13 cellular contexts compared by ENCODE assay signal in the genomic region with DNA sequence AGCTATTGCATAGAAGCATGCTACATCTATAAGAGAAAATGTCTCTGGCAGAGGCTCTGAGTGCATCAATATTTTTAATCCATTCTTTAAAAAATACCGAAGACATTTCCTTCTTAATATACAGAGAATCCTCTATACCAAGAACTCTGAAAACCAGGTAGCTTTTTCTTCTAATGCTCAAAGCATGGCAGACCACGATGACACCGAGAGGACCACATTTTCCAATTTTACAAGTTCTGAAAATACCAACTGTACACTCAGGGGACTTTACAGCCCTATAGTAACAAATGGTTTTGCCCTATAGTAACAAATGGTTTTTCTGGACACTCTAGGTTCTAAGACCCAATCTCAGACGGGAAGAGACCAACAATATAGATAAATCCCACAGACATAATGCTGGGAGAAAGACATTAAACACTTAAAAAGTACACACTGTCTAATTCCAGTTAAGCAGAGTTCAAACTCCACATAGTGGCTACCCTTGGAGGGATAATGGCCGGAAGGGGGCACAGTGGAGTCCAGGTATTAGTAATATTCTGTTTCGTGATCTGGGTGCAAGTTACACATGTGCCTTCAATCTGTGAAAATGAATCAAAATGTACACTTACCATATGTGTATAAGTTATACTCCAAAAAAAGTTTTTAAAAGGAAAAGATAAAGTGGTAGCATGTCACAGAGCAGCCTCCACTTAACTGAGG. TPM values are rescaled to one million over a fixed set of nuclear protein-coding genes. Genes with fewer than 3 reads are reported as not detected.
DNase-seq lines count a peak whose midpoint lies in the region; ATAC-seq and TF ChIP-seq lines count a peak whose summit lies in the region.
"Had no signal": no experiment of that assay in that cellular context is flagged by ENCODE, and none has a peak within 500 bp of the region (broad histone marks: within the 10 kb centered on the region; RNA-seq: fewer than 3 reads in every experiment).

No MANE protein-coding gene starts in this region.

- peaks cover 27% of the 10 kb centered on the region; the same call in 1 of the 2 replicates for H3K79me2 ChIP-seq in KMS-11 (ENCODE audit: insufficient read depth, low read depth)

- peaks cover 77% of the 10 kb centered on the region for H3K4me1 Mint-ChIP-seq in activated T-cell treated with anti-CD3 and anti-CD28 coated beads, Interleukin-2, amount 50 U/mL, for 4 hours (ENCODE audit: low read depth)
- H3K4me1 Mint-ChIP-seq in activated naive CD8-positive, alpha-beta T cell treated with anti-CD3 and anti-CD28 coated beads, Interleukin-2, amount 50 U/mL, for 24 hours = peaks cover 86% of the 10 kb centered on the region
- peaks cover 85% of the 10 kb centered on the region for H3K4me1 Mint-ChIP-seq in stimulated activated naive CD8-positive, alpha-beta T cell treated with anti-CD3 and anti-CD28 coated beads, Interleukin-15, amount 100 ng/mL, for 72 hours

- peak overlapping the region; percentile 26 for H3K4me3 Mint-ChIP-seq in activated T-cell treated with anti-CD3 and anti-CD28 coated beads, Interleukin-2, amount 50 U/mL, for 4 hours
- H3K4me3 Mint-ChIP-seq in activated naive CD8-positive, alpha-beta T cell treated with anti-CD3 and anti-CD28 coated beads, Interleukin-2, amount 50 U/mL, for 24 hours = peak overlapping the region; percentile 63
- H3K4me3 Mint-ChIP-seq in stimulated activated naive CD8-positive, alpha-beta T cell treated with anti-CD3 and anti-CD28 coated beads, Interleukin-15, amount 100 ng/mL, for 72 hours = peak overlapping the region; percentile 60 to 64

- H3K4me3 ChIP-seq in KMS-11 (IDR thresholded peaks at IDR 0.05; ENCODE audit: insufficient read depth, low read depth, low read length) (no peak overlapping the region), right atrium auricular region (no peak overlapping the region)
- H3K4me3 ChIP-seq: body of pancreas, SJSA1, skin epidermis had no signal

- peak overlapping the region; percentile 31; the same call in 1 of the 2 replicates for H3K4me2 ChIP-seq in KMS-11

- H3K9me3 ChIP-seq in right atrium auricular region = no peaks in the 10 kb centered on the region
- H3K9me3 ChIP-seq: body of pancreas, Caco-2, SJSA1 had no signal

- TF ChIP-seq CTCF in KMS-11 (conservative IDR thresholded peaks at IDR 0.05; ENCODE audit: low read depth, low read length) = no peak
- no peak for TF ChIP-seq CTCF in right atrium auricular region (IDR thresholded peaks at IDR 0.05)

- no peak for DNase-seq in activated T-cell treated with anti-CD3 and anti-CD28 coated beads, Interleukin-2, amount 50 U/mL, for 4 hours
- no peak for DNase-seq in activated T-cell treated with anti-CD3 and anti-CD28 coated beads, Interleukin-2, amount 50 U/mL, for 48 hours
- DNase-seq in activated naive CD8-positive, alpha-beta T cell treated with anti-CD3 and anti-CD28 coated beads, Interleukin-2, amount 50 U/mL, for 24 hours = no peak
- peak; percentile 32 to 56 for DNase-seq in stimulated activated naive CD8-positive, alpha-beta T cell treated with anti-CD3 and anti-CD28 coated beads, Interleukin-15, amount 100 ng/mL, for 72 hours
- DNase-seq in right atrium auricular region (ENCODE audit: low spot score) (no peak), NCI-H2107 treated with DMSO at 0.1 percent for 48 hours (lab: John Stamatoyannopoulos, UW; ENCODE audit: unreplicated experiment) (no peak)
- DNase-seq: body of pancreas, Caco-2 had no signal

- no peaks in the 10 kb centered on the region; the same call in 1 of the 2 replicates for H4K20me1 ChIP-seq in KMS-11 (ENCODE audit: insufficient read depth)

- H3K27ac ChIP-seq in KMS-11 (no peak overlapping the region), right atrium auricular region (no peak overlapping the region)
- H3K27ac ChIP-seq: body of pancreas, SJSA1, VCaP had no signal

- no peaks in the 10 kb centered on the region for H3K9me3 Mint-ChIP-seq in activated T-cell treated with anti-CD3 and anti-CD28 coated beads, Interleukin-2, amount 50 U/mL, for 4 hours
- H3K9me3 Mint-ChIP-seq in activated naive CD8-positive, alpha-beta T cell treated with anti-CD3 and anti-CD28 coated beads, Interleukin-2, amount 50 U/mL, for 24 hours = no peaks in the 10 kb centered on the region
- H3K9me3 Mint-ChIP-seq in stimulated activated naive CD8-positive, alpha-beta T cell treated with anti-CD3 and anti-CD28 coated beads, Interleukin-15, amount 100 ng/mL, for 72 hours = no peaks in the 10 kb centered on the region

- H3K4me1 ChIP-seq in KMS-11 (ENCODE audit: low read depth, poor library complexity, severe bottlenecking) (peaks cover 47% of the 10 kb centered on the region), right atrium auricular region (peaks cover 0 to 5% of the 10 kb centered on the region in 2 donors)

- no peak overlapping the region for H3K9ac ChIP-seq in KMS-11

- H3K27me3 Mint-ChIP-seq in activated T-cell treated with anti-CD3 and anti-CD28 coated beads, Interleukin-2, amount 50 U/mL, for 4 hours (ENCODE audit: low read depth) = no peaks in the 10 kb centered on the region
- no peaks in the 10 kb centered on the region for H3K27me3 Mint-ChIP-seq in activated naive CD8-positive, alpha-beta T cell treated with anti-CD3 and anti-CD28 coated beads, Interleukin-2, amount 50 U/mL, for 24 hours
- no peaks in the 10 kb centered on the region for H3K27me3 Mint-ChIP-seq in stimulated activated naive CD8-positive, alpha-beta T cell treated with anti-CD3 and anti-CD28 coated beads, Interleukin-15, amount 100 ng/mL, for 72 hours

- no peak overlapping the region for H2AFZ ChIP-seq in KMS-11 (ENCODE audit: low read depth)

- peak overlapping the region; percentile 86 for H3K27ac Mint-ChIP-seq in activated naive CD8-positive, alpha-beta T cell treated with anti-CD3 and anti-CD28 coated beads, Interleukin-2, amount 50 U/mL, for 24 hours
- H3K27ac Mint-ChIP-seq in stimulated activated naive CD8-positive, alpha-beta T cell treated with anti-CD3 and anti-CD28 coated beads, Interleukin-15, amount 100 ng/mL, for 72 hours = peak overlapping the region; percentile 69 to 95

- H3K27me3 ChIP-seq in KMS-11 (ENCODE audit: insufficient read depth, low read depth) (no peaks in the 10 kb centered on the region), right atrium auricular region (no peaks in the 10 kb centered on the region)
- H3K27me3 ChIP-seq: body of pancreas, SJSA1 had no signal

- H3K36me3 Mint-ChIP-seq in activated T-cell treated with anti-CD3 and anti-CD28 coated beads, Interleukin-2, amount 50 U/mL, for 4 hours (ENCODE audit: insufficient read depth) = peaks cover 9% of the 10 kb centered on the region
- peaks cover 18% of the 10 kb centered on the region for H3K36me3 Mint-ChIP-seq in activated naive CD8-positive, alpha-beta T cell treated with anti-CD3 and anti-CD28 coated beads, Interleukin-2, amount 50 U/mL, for 24 hours (ENCODE audit: low read depth)

- H3K36me3 ChIP-seq in KMS-11 (ENCODE audit: insufficient read depth) (no peaks in the 10 kb centered on the region), right atrium auricular region (no peaks in the 10 kb centered on the region)
- H3K36me3 ChIP-seq: SJSA1 had no signal

- ATAC-seq in activated T-cell treated with anti-CD3 and anti-CD28 coated beads, Interleukin-2, amount 50 U/mL, for 4 hours = no peak
- peak; percentile 9 for ATAC-seq in activated naive CD8-positive, alpha-beta T cell treated with anti-CD3 and anti-CD28 coated beads, Interleukin-2, amount 50 U/mL, for 24 hours
- peak; percentile 38 for ATAC-seq in stimulated activated naive CD8-positive, alpha-beta T cell treated with anti-CD3 and anti-CD28 coated beads, Interleukin-15, amount 100 ng/mL, for 72 hours
- ATAC-seq in GM21423 (IDR thresholded peaks at IDR 0.05; ENCODE audit: unreplicated experiment) = no peak
- ATAC-seq: body of pancreas had no signal

RNA-seq across cellular contexts. Expression of a gene that starts 26.2 kb away (rescaled TPM):
- total RNA-seq in activated T-cell treated with anti-CD3 and anti-CD28 coated beads, Interleukin-2, amount 50 U/mL, for 4 hours = 10 to 100 TPM; 40.0 to 44.3 (median 40.9) TPM
- total RNA-seq in right atrium auricular region = 10 to 100 TPM; 19.1 to 22.7 TPM

Comparison
In these comparisons a context has a peak if more than half of its experiments do, and no peak if none do; other contexts are left out.
1. ATAC-seq: peak in activated naive CD8-positive, alpha-beta T cell treated with anti-CD3 and anti-CD28 coated beads, Interleukin-2, amount 50 U/mL, for 24 hours (single experiment) and stimulated activated naive CD8-positive, alpha-beta T cell treated with anti-CD3 and anti-CD28 coated beads, Interleukin-15, amount 100 ng/mL, for 72 hours (single experiment); none in activated T-cell treated with anti-CD3 and anti-CD28 coated beads, Interleukin-2, amount 50 U/mL, for 4 hours (0 of 2) and GM21423 (single experiment).
2. DNase-seq: peak in stimulated activated naive CD8-positive, alpha-beta T cell treated with anti-CD3 and anti-CD28 coated beads, Interleukin-15, amount 100 ng/mL, for 72 hours (2 of 2); none in activated T-cell treated with anti-CD3 and anti-CD28 coated beads, Interleukin-2, amount 50 U/mL, for 4 hours (single experiment), activated T-cell treated with anti-CD3 and anti-CD28 coated beads, Interleukin-2, amount 50 U/mL, for 48 hours (0 of 2), activated naive CD8-positive, alpha-beta T cell treated with anti-CD3 and anti-CD28 coated beads, Interleukin-2, amount 50 U/mL, for 24 hours (single experiment), right atrium auricular region (single experiment) and NCI-H2107 treated with DMSO at 0.1 percent for 48 hours (single experiment).
3. Peak in every context shown above with its lines, with median percentiles within 50 percentile points of each other: H3K4me3 Mint-ChIP-seq.